Comparison of ENCODE assay signal across 29 cellular contexts in genomic region chr12:40969796-40970195, GRCh38.
"Had no signal": no experiment of that assay in that cellular context is flagged by ENCODE, and none has a peak within 500 bp of the region (broad histone marks: within the 10 kb centered on the region; RNA-seq: fewer than 3 reads in every experiment).

No MANE protein-coding gene starts in this region.

- H3K4me1 Mint-ChIP-seq: activated CD4-positive, alpha-beta T cell treated with anti-CD3 and anti-CD28 coated beads for 36 hours; central memory CD8-positive, alpha-beta T cell; naive thymus-derived CD4-positive, alpha-beta T cell; stimulated activated effector memory CD8-positive, alpha-beta T cell treated with anti-CD3 and anti-CD28 coated beads, Interleukin-12 subunit alpha, Interleukin-12 subunit beta, amount 100 ng/mL, for 72 hours had no signal

- H3K36me3 ChIP-seq: breast epithelium, esophagus squamous epithelium, heart right ventricle, pancreas, prostate gland, sigmoid colon, thoracic aorta, vagina had no signal

- H3K27me3 Mint-ChIP-seq: activated CD4-positive, alpha-beta T cell treated with anti-CD3 and anti-CD28 coated beads for 36 hours; central memory CD8-positive, alpha-beta T cell; dendritic cell treated with granulocyte-macrophage colony-stimulating factor and Interleukin-4, amounts not matched to agents 40 ng/mL and 50 ng/mL, for 4 days; naive thymus-derived CD4-positive, alpha-beta T cell; stimulated activated naive CD8-positive, alpha-beta T cell treated with anti-CD3 and anti-CD28 coated beads, Interleukin-15, Interleukin-2, amounts not matched to agents 100 ng/mL and 50 ng/mL, for 24 hours had no signal

- H3K9me3 Mint-ChIP-seq: activated naive CD4-positive, alpha-beta T cell treated with anti-CD3 and anti-CD28 coated beads, Interleukin-2, amount 50 U/mL, for 72 hours; activated T-cell treated with anti-CD3 and anti-CD28 coated beads, Interleukin-2, amount 50 U/mL, for 72 hours; central memory CD8-positive, alpha-beta T cell; dendritic cell treated with granulocyte-macrophage colony-stimulating factor and Interleukin-4, amounts not matched to agents 40 ng/mL and 50 ng/mL, for 4 days; naive thymus-derived CD4-positive, alpha-beta T cell; stimulated activated effector memory CD8-positive, alpha-beta T cell treated with anti-CD3 and anti-CD28 coated beads, Interleukin-12 subunit alpha, Interleukin-12 subunit beta, amount 100 ng/mL, for 72 hours; stimulated activated naive CD8-positive, alpha-beta T cell treated with anti-CD3 and anti-CD28 coated beads, Interleukin-15, Interleukin-2, amounts not matched to agents 100 ng/mL and 50 ng/mL, for 24 hours; T-helper 2 cell treated with Interferon-gamma antibody and Interleukin-4, amounts not matched to agents 5 μg/mL and 100 μg/mL, for 36 hours had no signal

- H3K9me3 ChIP-seq: breast epithelium, esophagus squamous epithelium, heart right ventricle, pancreas, prostate gland, sigmoid colon, thoracic aorta, vagina had no signal

- H3K4me1 ChIP-seq: breast epithelium, esophagus squamous epithelium, heart right ventricle, pancreas, prostate gland, vagina had no signal

- H3K27ac ChIP-seq: breast epithelium, epithelial cell of prostate, esophagus squamous epithelium, heart right ventricle, pancreas, prostate gland, sigmoid colon, thoracic aorta, vagina had no signal

- H3K27me3 ChIP-seq: breast epithelium, esophagus squamous epithelium, heart right ventricle, pancreas, sigmoid colon, vagina had no signal

- DNase-seq: activated CD4-positive, alpha-beta T cell treated with anti-CD3 and anti-CD28 coated beads for 36 hours; activated CD4-positive, CD25-positive, alpha-beta regulatory T cell; activated naive CD4-positive, alpha-beta T cell; activated T-cell treated with anti-CD3 and anti-CD28 coated beads for 4 hours; activated T-cell treated with anti-CD3 and anti-CD28 coated beads, Interleukin-2, amount 50 U/mL, for 72 hours; effector CD4-positive, alpha-beta T cell; esophagus squamous epithelium; foreskin melanocyte; heart right ventricle; islet precursor cell; left ventricle myocardium superior; midbrain; naive thymus-derived CD4-positive, alpha-beta T cell; nucleus accumbens; pancreas; retina; sigmoid colon; stimulated activated CD4-positive, alpha-beta T cell treated with anti-CD3 and anti-CD28 coated beads, Interleukin-4, amount 100 ng/mL, for 24 hours had no signal

- H3K36me3 Mint-ChIP-seq: activated naive CD4-positive, alpha-beta T cell treated with anti-CD3 and anti-CD28 coated beads, Interleukin-2, amount 50 U/mL, for 72 hours; naive thymus-derived CD4-positive, alpha-beta T cell; stimulated activated effector memory CD8-positive, alpha-beta T cell treated with anti-CD3 and anti-CD28 coated beads, Interleukin-12 subunit alpha, Interleukin-12 subunit beta, amount 100 ng/mL, for 72 hours had no signal

- H3K4me3 Mint-ChIP-seq: activated CD4-positive, alpha-beta T cell treated with anti-CD3 and anti-CD28 coated beads for 36 hours; activated T-cell treated with anti-CD3 and anti-CD28 coated beads, Interleukin-2, amount 50 U/mL, for 72 hours; central memory CD8-positive, alpha-beta T cell; dendritic cell treated with granulocyte-macrophage colony-stimulating factor and Interleukin-4, amounts not matched to agents 40 ng/mL and 50 ng/mL, for 4 days; naive thymus-derived CD4-positive, alpha-beta T cell; stimulated activated effector memory CD8-positive, alpha-beta T cell treated with anti-CD3 and anti-CD28 coated beads, Interleukin-12 subunit alpha, Interleukin-12 subunit beta, amount 100 ng/mL, for 72 hours; stimulated activated naive CD8-positive, alpha-beta T cell treated with anti-CD3 and anti-CD28 coated beads, Interleukin-15, Interleukin-2, amounts not matched to agents 100 ng/mL and 50 ng/mL, for 24 hours; T-helper 2 cell treated with Interferon-gamma antibody and Interleukin-4, amounts not matched to agents 5 μg/mL and 100 μg/mL, for 36 hours had no signal

- H3K27ac Mint-ChIP-seq: activated CD4-positive, alpha-beta T cell treated with anti-CD3 and anti-CD28 coated beads for 36 hours; activated naive CD4-positive, alpha-beta T cell treated with anti-CD3 and anti-CD28 coated beads, Interleukin-2, amount 50 U/mL, for 72 hours; activated T-cell treated with anti-CD3 and anti-CD28 coated beads, Interleukin-2, amount 50 U/mL, for 72 hours; dendritic cell treated with granulocyte-macrophage colony-stimulating factor and Interleukin-4, amounts not matched to agents 40 ng/mL and 50 ng/mL, for 4 days; naive thymus-derived CD4-positive, alpha-beta T cell; stimulated activated effector memory CD8-positive, alpha-beta T cell treated with anti-CD3 and anti-CD28 coated beads, Interleukin-12 subunit alpha, Interleukin-12 subunit beta, amount 100 ng/mL, for 72 hours; stimulated activated naive CD8-positive, alpha-beta T cell treated with anti-CD3 and anti-CD28 coated beads, Interleukin-15, Interleukin-2, amounts not matched to agents 100 ng/mL and 50 ng/mL, for 24 hours; T-helper 2 cell treated with Interferon-gamma antibody and Interleukin-4, amounts not matched to agents 5 μg/mL and 100 μg/mL, for 36 hours had no signal

- H3K4me3 ChIP-seq: breast epithelium, esophagus squamous epithelium, heart right ventricle, pancreas, prostate gland, sigmoid colon, thoracic aorta, vagina had no signal

- ATAC-seq: activated CD4-positive, alpha-beta T cell treated with anti-CD3 and anti-CD28 coated beads for 36 hours; activated naive CD4-positive, alpha-beta T cell treated with anti-CD3 and anti-CD28 coated beads, Interleukin-2, amount 50 U/mL, for 72 hours; activated T-cell treated with anti-CD3 and anti-CD28 coated beads, Interleukin-2, amount 50 U/mL, for 72 hours; heart right ventricle; left ventricle myocardium superior; naive thymus-derived CD4-positive, alpha-beta T cell; pancreas; stimulated activated effector memory CD8-positive, alpha-beta T cell treated with anti-CD3 and anti-CD28 coated beads, Interleukin-12 subunit alpha, Interleukin-12 subunit beta, amount 100 ng/mL, for 72 hours had no signal
